In the genomic region with DNA sequence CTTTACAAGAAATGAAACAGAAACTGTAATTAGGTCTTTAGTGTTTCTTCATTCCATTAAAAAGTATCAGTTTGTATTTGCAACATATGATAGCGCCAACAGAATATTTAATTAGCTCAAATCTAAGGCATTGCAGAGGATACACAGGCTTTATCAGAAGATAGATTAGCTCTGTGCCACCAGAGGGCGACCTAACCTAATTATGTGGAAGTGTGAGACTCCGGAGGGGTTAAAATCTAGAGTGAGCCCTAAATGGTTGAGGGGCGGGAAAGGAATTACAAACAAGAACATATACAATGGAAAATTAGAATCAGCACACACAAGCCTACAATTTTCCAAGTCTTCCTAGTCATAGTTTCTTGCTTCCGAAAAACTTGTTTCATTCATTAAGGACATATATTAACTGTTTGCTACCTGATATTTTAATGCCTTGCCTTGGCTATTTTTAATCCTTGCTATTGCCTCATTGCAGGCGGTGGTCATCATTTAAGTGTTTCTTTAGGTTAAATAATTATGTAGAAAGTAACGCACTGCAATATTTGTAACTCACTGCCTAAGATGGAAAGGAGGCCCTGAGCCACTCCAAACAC, we compare ENCODE assay signal across 2 cellular contexts.
TF ChIP-seq lines count a peak whose summit lies in the region.

No MANE protein-coding gene starts in this region.

TF ChIP-seq in A549, 52 proteins besides CTCF, POLR2A, EP300 and RAD21:
- TF ChIP-seq SMC3 (IDR thresholded peaks at IDR 0.05) (peak; percentile 91), KDM1A (IDR thresholded peaks at IDR 0.05; ENCODE audit: low read depth) (no peak), ZC3H11A (IDR thresholded peaks at IDR 0.05) (no peak)

TF ChIP-seq in GM12891, 5 proteins besides CTCF, POLR2A, EP300 and RAD21:
- TF ChIP-seq POLR2AphosphoS5 (IDR thresholded peaks at IDR 0.05; ENCODE audit: low read depth, low read length): no peak
- TF ChIP-seq POU2F2 (IDR thresholded peaks at IDR 0.05; ENCODE audit: low read depth, low read length): no peak
- no peak for TF ChIP-seq PAX5 (IDR thresholded peaks at IDR 0.05; ENCODE audit: insufficient read depth, low read length, severe bottlenecking)
- no peak for TF ChIP-seq TAF1 (IDR thresholded peaks at IDR 0.05; ENCODE audit: low read depth, low read length)
- TF ChIP-seq SPI1 (IDR thresholded peaks at IDR 0.05; ENCODE audit: low read depth, low read length): no peak
